Comparison of ENCODE assay signal across 17 cellular contexts in genomic region chr1:53145619-53145941, GRCh38. TPM values are rescaled to one million over a fixed set of nuclear protein-coding genes. Genes with fewer than 3 reads are reported as not detected.
DNase-seq lines count a peak whose midpoint lies in the region; ATAC-seq and TF ChIP-seq lines count a peak whose summit lies in the region.
"Had no signal": no experiment of that assay in that cellular context is flagged by ENCODE, and none has a peak within 500 bp of the region (broad histone marks: within the 10 kb centered on the region; RNA-seq: fewer than 3 reads in every experiment).

No MANE protein-coding gene starts in this region.

- no peak overlapping the region for H2AFZ ChIP-seq in smooth muscle cell (ENCODE audit: low read depth)

- WGBS in smooth muscle cell (ENCODE audit: low lambda C conversion rate): 91% methylated on average over 5 of the region's 5 CpGs

- no peak overlapping the region for H3K9ac ChIP-seq in smooth muscle cell (ENCODE audit: low read depth)

- H3K9me3 Mint-ChIP-seq in HFFc6 (no peaks in the 10 kb centered on the region), brain (peaks cover 0 to 4% (median 0%) of the 10 kb centered on the region in 5 experiments), mesothelial cell of epicardium (no peaks in the 10 kb centered on the region)
- no peaks in the 10 kb centered on the region for H3K9me3 Mint-ChIP-seq in activated T-helper 2 cell treated with anti-CD3 and anti-CD28 coated beads, Interferon-gamma antibody, Interleukin-2, Interleukin-4, amounts not matched to agents 10 μg/mL and 5 μg/mL and 100 μg/mL, durations not matched to agents 14 hours and 24 hours and 36 hours
- H3K9me3 Mint-ChIP-seq: activated CD8-positive, alpha-beta T cell treated with anti-CD3 and anti-CD28 coated beads for 36 hours had no signal

- TF ChIP-seq CTCF in HFFc6 (IDR thresholded peaks at IDR 0.05) (no peak), brain (conservative IDR thresholded peaks at IDR 0.05) (no peak), mesothelial cell of epicardium (IDR thresholded peaks at IDR 0.05; ENCODE audit: unreplicated experiment) (no peak), smooth muscle cell (IDR thresholded peaks at IDR 0.05; ENCODE audit: borderline replicate concordance, insufficient read depth, poor library complexity, severe bottlenecking) (no peak)

- H3K27me3 Mint-ChIP-seq in HFFc6 (ENCODE audit: insufficient read depth) (peaks cover 1% of the 10 kb centered on the region), brain (peaks cover 3% of the 10 kb centered on the region), mesothelial cell of epicardium (ENCODE audit: low read depth) (no peaks in the 10 kb centered on the region)
- H3K27me3 Mint-ChIP-seq in activated T-helper 2 cell treated with anti-CD3 and anti-CD28 coated beads, Interferon-gamma antibody, Interleukin-2, Interleukin-4, amounts not matched to agents 10 μg/mL and 5 μg/mL and 100 μg/mL, durations not matched to agents 14 hours and 24 hours and 36 hours (ENCODE audit: low read depth): no peaks in the 10 kb centered on the region
- H3K27me3 Mint-ChIP-seq: activated CD8-positive, alpha-beta T cell treated with anti-CD3 and anti-CD28 coated beads for 36 hours had no signal

- H3K27me3 ChIP-seq in smooth muscle cell (ENCODE audit: low read depth): no peaks in the 10 kb centered on the region
- H3K27me3 ChIP-seq: ascending aorta had no signal

- DNase-seq in HFFc6: no peak
- DNase-seq in mesothelial cell of epicardium (ENCODE audit: low spot score in 2 of 2, unreplicated experiment in 2 of 2): no peak
- DNase-seq in smooth muscle cell (lab: John Stamatoyannopoulos, UW; ENCODE audit: unreplicated experiment): no peak
- DNase-seq in NCI-H510A (lab: John Stamatoyannopoulos, UW): no peak
- DNase-seq in activated T-helper 2 cell treated with anti-CD3 and anti-CD28 coated beads, Interferon-gamma antibody, Interleukin-2, Interleukin-4, amounts not matched to agents 10 μg/mL and 5 μg/mL and 100 μg/mL, durations not matched to agents 14 hours and 24 hours and 36 hours (ENCODE audit: low spot score): no peak
- DNase-seq: activated CD8-positive, alpha-beta T cell treated with anti-CD3 and anti-CD28 coated beads for 36 hours; activated effector memory CD4-positive, alpha-beta T cell treated with Interleukin-2 at 50 U/mL for 16 hours; effector memory CD4-positive, alpha-beta T cell; NCI-H1436 treated with DMSO at 0.1 percent for 48 hours; NCI-H69 had no signal

- H3K9me3 ChIP-seq in smooth muscle cell (replicated peaks; ENCODE audit: low read depth): no peaks in the 10 kb centered on the region
- H3K9me3 ChIP-seq: ascending aorta had no signal

- peak overlapping the region; percentile 97 for H3K27ac Mint-ChIP-seq in HFFc6
- H3K27ac Mint-ChIP-seq in brain: peak overlapping the region in 4 of 5 experiments; percentile 78 to 95 (median 87)
- peak overlapping the region; percentile 94 for H3K27ac Mint-ChIP-seq in mesothelial cell of epicardium
- no peak overlapping the region for H3K27ac Mint-ChIP-seq in activated T-helper 2 cell treated with anti-CD3 and anti-CD28 coated beads, Interferon-gamma antibody, Interleukin-2, Interleukin-4, amounts not matched to agents 10 μg/mL and 5 μg/mL and 100 μg/mL, durations not matched to agents 14 hours and 24 hours and 36 hours
- H3K27ac Mint-ChIP-seq: activated CD8-positive, alpha-beta T cell treated with anti-CD3 and anti-CD28 coated beads for 36 hours had no signal

- no peaks in the 10 kb centered on the region for H3K36me3 ChIP-seq in smooth muscle cell (ENCODE audit: low read depth)
- H3K36me3 ChIP-seq: ascending aorta had no signal

- H4K20me1 ChIP-seq in smooth muscle cell (ENCODE audit: low read depth): no peaks in the 10 kb centered on the region

- peaks cover 42% of the 10 kb centered on the region for H3K4me1 Mint-ChIP-seq in HFFc6 (ENCODE audit: low read depth)
- peaks cover 32% of the 10 kb centered on the region for H3K4me1 Mint-ChIP-seq in brain
- peaks cover 24% of the 10 kb centered on the region for H3K4me1 Mint-ChIP-seq in mesothelial cell of epicardium
- no peaks in the 10 kb centered on the region for H3K4me1 Mint-ChIP-seq in activated T-helper 2 cell treated with anti-CD3 and anti-CD28 coated beads, Interferon-gamma antibody, Interleukin-2, Interleukin-4, amounts not matched to agents 10 μg/mL and 5 μg/mL and 100 μg/mL, durations not matched to agents 14 hours and 24 hours and 36 hours (ENCODE audit: low read depth)

- H3K4me3 ChIP-seq in smooth muscle cell: no peak overlapping the region
- H3K4me3 ChIP-seq: ascending aorta had no signal

- no peaks in the 10 kb centered on the region for H3K79me2 ChIP-seq in smooth muscle cell (ENCODE audit: low read depth)

- peak overlapping the region; percentile 49 for H3K27ac ChIP-seq in smooth muscle cell (ENCODE audit: low read depth)
- H3K27ac ChIP-seq: C4-2B had no signal

- peaks cover 4% of the 10 kb centered on the region for H3F3A ChIP-seq in smooth muscle cell (ENCODE audit: low read depth)

- peak overlapping the region; percentile 61 for H3K4me2 ChIP-seq in smooth muscle cell

- intact Hi-C loops in activated T-helper 2 cell treated with anti-CD3 and anti-CD28 coated beads, Interferon-gamma antibody, Interleukin-2, Interleukin-4, amounts not matched to agents 10 μg/mL and 5 μg/mL and 100 μg/mL, durations not matched to agents 14 hours and 24 hours and 36 hours (cut with micrococcal nuclease): no loop called here

- no peak for ATAC-seq in HG02588 (IDR thresholded peaks at IDR 0.05; ENCODE audit: unreplicated experiment)
- ATAC-seq: activated CD8-positive, alpha-beta T cell treated with anti-CD3 and anti-CD28 coated beads for 36 hours had no signal

- H3K4me1 ChIP-seq in smooth muscle cell (ENCODE audit: low read depth): no peaks in the 10 kb centered on the region
- H3K4me1 ChIP-seq: ascending aorta had no signal

- H3K4me3 Mint-ChIP-seq in HFFc6 (peak overlapping the region; percentile 72; the same call in 1 of the 2 replicates), brain (no peak overlapping the region), mesothelial cell of epicardium (peak overlapping the region; percentile 7)
- H3K4me3 Mint-ChIP-seq in activated T-helper 2 cell treated with anti-CD3 and anti-CD28 coated beads, Interferon-gamma antibody, Interleukin-2, Interleukin-4, amounts not matched to agents 10 μg/mL and 5 μg/mL and 100 μg/mL, durations not matched to agents 14 hours and 24 hours and 36 hours (ENCODE audit: low read depth): no peak overlapping the region
- H3K4me3 Mint-ChIP-seq: activated CD8-positive, alpha-beta T cell treated with anti-CD3 and anti-CD28 coated beads for 36 hours had no signal

- no peaks in the 10 kb centered on the region for H3K36me3 Mint-ChIP-seq in HFFc6 (ENCODE audit: low read depth)
- H3K36me3 Mint-ChIP-seq in brain: no peaks in the 10 kb centered on the region
- H3K36me3 Mint-ChIP-seq in mesothelial cell of epicardium: no peaks in the 10 kb centered on the region
- H3K36me3 Mint-ChIP-seq in activated T-helper 2 cell treated with anti-CD3 and anti-CD28 coated beads, Interferon-gamma antibody, Interleukin-2, Interleukin-4, amounts not matched to agents 10 μg/mL and 5 μg/mL and 100 μg/mL, durations not matched to agents 14 hours and 24 hours and 36 hours (ENCODE audit: low read depth): no peaks in the 10 kb centered on the region

RNA-seq across cellular contexts. Expression of gene SLC1A7, which starts 3.1 kb away (rescaled TPM):
- under 1 TPM in 1 of 6 experiments, not detected in 5; 0.09 TPM for total RNA-seq in HFFc6 (2021; fragmentation: NEBNext Ultra II Directional; extraction: Animal tissue kit (Norgen Biotek cat#: 25700))
- polyA plus RNA-seq in brain (ENCODE audit: insufficient read depth, low read depth, low replicate concordance) (0.17 TPM), smooth muscle cell (0.05 and 0.53 TPM in 2 replicates)
- total RNA-seq in mesothelial cell of epicardium (0.09 TPM in 1 of 3 replicates, not detected in the others), smooth muscle cell (not detected in 2 replicates)
- not detected in 2 replicates for total RNA-seq in activated T-helper 2 cell treated with anti-CD3 and anti-CD28 coated beads, Interferon-gamma antibody, Interleukin-2, Interleukin-4, amounts not matched to agents 10 μg/mL and 5 μg/mL and 100 μg/mL, durations not matched to agents 14 hours and 24 hours and 36 hours
- total RNA-seq: activated CD8-positive, alpha-beta T cell treated with anti-CD3 and anti-CD28 coated beads for 36 hours; ascending aorta; frontal cortex; kidney epithelial cell had no signal
- polyA plus RNA-seq: neural cell had no signal

RNA-seq across cellular contexts. Expression of gene CPT2, which starts 51.0 kb away (rescaled TPM):
- 10 to 100 TPM; 12.0 to 14.4 (median 12.7) TPM for total RNA-seq in HFFc6 (2021; fragmentation: NEBNext Ultra II Directional; extraction: Animal tissue kit (Norgen Biotek cat#: 25700))
- polyA plus RNA-seq in brain (ENCODE audit: insufficient read depth, low read depth, low replicate concordance) (21.5 TPM), smooth muscle cell (13.3 and 18.1 TPM in 2 replicates)
- total RNA-seq in mesothelial cell of epicardium (15.1 to 16.6 TPM (median 15.5 TPM) in 3 replicates), smooth muscle cell (13.1 and 15.7 TPM in 2 replicates)
- 23.3 and 25.3 TPM in 2 replicates for total RNA-seq in activated T-helper 2 cell treated with anti-CD3 and anti-CD28 coated beads, Interferon-gamma antibody, Interleukin-2, Interleukin-4, amounts not matched to agents 10 μg/mL and 5 μg/mL and 100 μg/mL, durations not matched to agents 14 hours and 24 hours and 36 hours

Comparison
In these comparisons a context has a peak if more than half of its experiments do, and no peak if none do; other contexts are left out.
1. H3K4me3 Mint-ChIP-seq: peak in HFFc6 (single experiment) and mesothelial cell of epicardium (single experiment); none in brain (0 of 5) and activated T-helper 2 cell treated with anti-CD3 and anti-CD28 coated beads, Interferon-gamma antibody, Interleukin-2, Interleukin-4, amounts not matched to agents 10 μg/mL and 5 μg/mL and 100 μg/mL, durations not matched to agents 14 hours and 24 hours and 36 hours (single experiment).